In the genomic region with DNA sequence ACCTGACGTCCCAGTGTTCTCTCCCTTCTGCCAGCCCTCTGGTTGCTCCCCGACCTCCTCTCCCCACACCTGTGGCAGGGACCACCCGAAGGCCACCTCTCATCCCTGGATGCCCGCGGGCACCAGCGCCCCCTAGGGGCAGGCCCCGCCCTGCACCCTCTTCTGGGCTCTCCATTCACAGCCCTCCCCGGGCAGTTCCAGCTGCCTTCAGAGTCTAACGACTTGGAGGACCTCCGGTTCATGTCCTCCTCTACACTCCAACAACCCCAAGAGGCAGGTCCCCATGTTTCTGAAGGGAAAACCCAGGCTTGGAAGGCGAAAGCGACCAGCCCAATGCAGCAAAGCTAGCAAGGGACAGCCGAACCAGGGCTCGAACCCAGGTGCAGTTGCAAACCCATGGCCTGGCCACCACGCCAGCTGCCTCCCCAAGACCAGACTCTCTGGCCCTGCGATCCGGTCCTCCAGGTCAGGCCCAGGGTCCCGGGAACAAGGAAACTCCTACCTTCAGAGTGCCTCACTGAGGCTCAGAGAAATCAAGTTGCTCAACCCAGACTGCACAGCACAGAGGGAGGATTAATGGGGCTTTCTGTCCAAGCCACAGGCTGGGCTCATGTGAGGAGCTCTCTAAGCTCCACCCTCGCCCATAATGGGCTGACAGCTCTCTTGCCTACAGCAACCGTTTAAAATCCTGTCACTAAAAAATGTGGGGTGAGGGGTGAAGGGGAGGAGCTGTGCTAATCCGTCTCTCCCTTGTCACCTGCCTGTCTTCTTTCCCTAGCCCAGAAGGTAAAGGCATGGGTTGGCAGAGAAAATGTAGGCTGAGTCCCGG, we compare ENCODE assay signal across 8 cellular contexts.
A peak's percentile ranks its signal among the peaks of the same experiment; 100 is the strongest.
DNase-seq lines count a peak whose midpoint lies in the region; ATAC-seq and TF ChIP-seq lines count a peak whose summit lies in the region.

No MANE protein-coding gene starts in this region.

- TF ChIP-seq POLR2A in IMR-90 (IDR thresholded peaks at IDR 0.05; ENCODE audit: low read depth, low read length), result no peak

- CTCF ChIA-PET in BJ (lab: Yijun Ruan, JAX), result interaction anchor here (0.7 to 10.7 kb wide), 13 partner anchors 8 to 91 kb away, joined by 3 to 252 read pairs (median 3); no protein-coding TSS in a partner anchor
- CTCF ChIA-PET in IMR-90 (lab: Yijun Ruan, JAX), result no interaction called here

- H3K4me3 ChIP-seq in BJ (ENCODE audit: low read depth, low read length) (no peak overlapping the region), IMR-90 (ENCODE audit: insufficient read depth, low read depth, low read length) (no peak overlapping the region), tibial artery (no peak overlapping the region)

- H3K27me3 ChIP-seq in BJ (ENCODE audit: control insufficient read depth, insufficient read depth, low read length), result peaks cover 14% of the 10 kb centered on the region
- H3K27me3 ChIP-seq in IMR-90 (ENCODE audit: control insufficient read depth, insufficient read depth, low read length), result peaks cover 51% of the 10 kb centered on the region
- H3K27me3 ChIP-seq in tibial artery, result peaks cover 0 to 75% of the 10 kb centered on the region in 2 donors

- no peak overlapping the region for H3K9ac ChIP-seq in IMR-90 (ENCODE audit: low read depth, low read length)

- no peak overlapping the region for H3K14ac ChIP-seq in IMR-90 (replicated peaks; ENCODE audit: low read depth, low read length)

- no peak overlapping the region for H2AFZ ChIP-seq in IMR-90 (replicated peaks; ENCODE audit: low read length, poor library complexity)

- no peak overlapping the region for H2BK120ac ChIP-seq in IMR-90 (ENCODE audit: low read depth, low read length)

- H3K4ac ChIP-seq in IMR-90 (ENCODE audit: low read depth, low read length), result no peak overlapping the region

- ATAC-seq in IMR-90 (ENCODE audit: low read depth) (no peak), GM19395 (IDR thresholded peaks at IDR 0.05; ENCODE audit: unreplicated experiment) (no peak), HG03565 (IDR thresholded peaks at IDR 0.05; ENCODE audit: unreplicated experiment) (no peak)

- WGBS in IMR-90 (ENCODE audit: extremely low coverage in 2 of 2, insufficient read length in 1 of 2), 2 experiments, result 11% methylated on average over 4 of the region's 22 CpGs; no CpG with 5 or more reads in 1 of the 2 experiments

- dilution Hi-C loops in IMR-90 (cut with HindIII; ENCODE audit: low sequenced_read_pairs, unreplicated experiment), result no loop called here

- no peaks in the 10 kb centered on the region for H3K9me1 ChIP-seq in IMR-90 (ENCODE audit: insufficient read depth, low read length)

- no peak overlapping the region for H2BK20ac ChIP-seq in IMR-90 (ENCODE audit: low read depth, low read length)

- in situ Hi-C loops in IMR-90 (cut with MboI; ENCODE audit: low sequenced_read_pairs), result no loop called here

- H3K4me1 ChIP-seq in IMR-90 (ENCODE audit: control insufficient read depth, insufficient read depth, low read length), result no peaks in the 10 kb centered on the region; the same call in 1 of the 2 replicates
- peaks cover 0 to 18% (median 11%) of the 10 kb centered on the region in 4 donors for H3K4me1 ChIP-seq in tibial artery

- no peak overlapping the region for H3K56ac ChIP-seq in IMR-90 (ENCODE audit: extremely low read depth, insufficient read depth, low read length)

- no peak overlapping the region for H3K18ac ChIP-seq in IMR-90 (ENCODE audit: low read depth, low read length)

- no peak overlapping the region for H2BK15ac ChIP-seq in IMR-90 (ENCODE audit: low read depth, low read length)

- H3K23ac ChIP-seq in IMR-90 (ENCODE audit: low read depth, low read length), result no peak overlapping the region

- no peak overlapping the region for H3K27ac ChIP-seq in IMR-90 (ENCODE audit: insufficient read depth, low read length)
- H3K27ac ChIP-seq in tibial artery, result no peak overlapping the region

- no peaks in the 10 kb centered on the region for H3K79me1 ChIP-seq in IMR-90 (ENCODE audit: low read depth in 1 of 2, low read length in 2 of 2)

- H2BK5ac ChIP-seq in IMR-90 (ENCODE audit: low read depth, low read length, poor library complexity, severe bottlenecking), result no peak overlapping the region

- BruUV-seq in IMR-90 (replicated peaks; lab: Mats Ljungman, UMichigan), result no TSS peak

- no peak overlapping the region for H4K8ac ChIP-seq in IMR-90 (ENCODE audit: low read depth in 2 of 2, low read length in 2 of 2)

- H3K36me3 ChIP-seq in BJ (ENCODE audit: control insufficient read depth, insufficient read depth, low read length), result no peaks in the 10 kb centered on the region
- no peaks in the 10 kb centered on the region for H3K36me3 ChIP-seq in IMR-90 (ENCODE audit: control insufficient read depth, insufficient read depth, low read length)
- no peaks in the 10 kb centered on the region for H3K36me3 ChIP-seq in tibial artery

- H4K5ac ChIP-seq in IMR-90 (ENCODE audit: low read depth, low read length), result no peak overlapping the region

- no peak overlapping the region for H2AK9ac ChIP-seq in IMR-90 (replicated peaks; ENCODE audit: low read depth, low read length, poor library complexity)

- H2AK5ac ChIP-seq in IMR-90 (ENCODE audit: low read depth, low read length), result no peak overlapping the region

- H4K91ac ChIP-seq in IMR-90 (ENCODE audit: insufficient read depth, low read depth, low read length), result no peak overlapping the region

- DNase-seq in BJ (ENCODE audit: low read depth), result no peak
- DNase-seq in IMR-90, result no peak
- DNase-seq in activated naive CD4-positive, alpha-beta T cell treated with Interleukin-2 at 50 U/mL for 16 hours, result peak; percentile 40
- DNase-seq in iPS-NIHi7 (ENCODE audit: extremely low spot score), result peak; percentile 86
- peak in 1 of 2 donors; percentile 66 for DNase-seq in tibial artery
- DNase-seq in NOMO-1 treated with DMSO at 0.1 percent for 48 hours (lab: John Stamatoyannopoulos, UW; ENCODE audit: unreplicated experiment), result no peak

- peak; percentile 75 for TF ChIP-seq CTCF in BJ (IDR thresholded peaks at IDR 0.05; ENCODE audit: insufficient read depth, low read depth, low read length)
- TF ChIP-seq CTCF in IMR-90 (conservative IDR thresholded peaks at IDR 0.05; ENCODE audit: low read depth, low read length), result peak; percentile 42
- peak; percentile 25 to 35 for TF ChIP-seq CTCF in tibial artery (IDR thresholded peaks at IDR 0.05)

- intact Hi-C loops in IMR-90 (cut with micrococcal nuclease) (no loop called here), tibial artery (cut with DNase I; ENCODE audit: low total_unique reads) (no loop called here)

- no peaks in the 10 kb centered on the region; the same call in 1 of the 2 replicates for H4K20me1 ChIP-seq in IMR-90 (ENCODE audit: insufficient read depth, low read length)

- POLR2A ChIA-PET in BJ (lab: Charles Lee) (no interaction called here), IMR-90 (lab: Charles Lee; ENCODE audit: unreplicated experiment) (interaction anchor here (0.5 kb wide), 1 partner anchor 79 kb away, joined by 3 read pairs; no protein-coding TSS in a partner anchor)

- H3K9me3 ChIP-seq in IMR-90 (ENCODE audit: control insufficient read depth, insufficient read depth, low read length) (no peaks in the 10 kb centered on the region), tibial artery (no peaks in the 10 kb centered on the region)

- no peak for TF ChIP-seq RAD21 in IMR-90 (IDR thresholded peaks at IDR 0.05; ENCODE audit: low read length)

- H3K4me2 ChIP-seq in IMR-90 (ENCODE audit: low read depth, low read length), result no peak overlapping the region

TF ChIP-seq in IMR-90, 13 proteins besides CTCF, POLR2A, EP300 and RAD21:
- TF ChIP-seq MAFK (IDR thresholded peaks at IDR 0.05; ENCODE audit: low read depth, low read length) (no peak), MAZ (IDR thresholded peaks at IDR 0.05; ENCODE audit: borderline replicate concordance, low read depth, low read length) (no peak), SMC3 (IDR thresholded peaks at IDR 0.05; ENCODE audit: low read depth, low read length) (no peak), RCOR1 (IDR thresholded peaks at IDR 0.05; ENCODE audit: insufficient replicate concordance, low read length) (no peak), MXI1 (IDR thresholded peaks at IDR 0.05; ENCODE audit: borderline replicate concordance, low read depth, low read length) (no peak), RFX5 (IDR thresholded peaks at IDR 0.05; ENCODE audit: low read depth, low read length) (no peak), CEBPB (IDR thresholded peaks at IDR 0.05; ENCODE audit: low read depth, low read length) (no peak), FOS (IDR thresholded peaks at IDR 0.05; ENCODE audit: low read depth, low read length) (no peak), CHD1 (IDR thresholded peaks at IDR 0.05; ENCODE audit: low read depth, low read length) (no peak), BHLHE40 (IDR thresholded peaks at IDR 0.05; ENCODE audit: low read depth, low read length) (no peak), NFE2L2 (IDR thresholded peaks at IDR 0.05; ENCODE audit: low read depth, low read length) (no peak)
- TF ChIP-seq, protein P1, sequence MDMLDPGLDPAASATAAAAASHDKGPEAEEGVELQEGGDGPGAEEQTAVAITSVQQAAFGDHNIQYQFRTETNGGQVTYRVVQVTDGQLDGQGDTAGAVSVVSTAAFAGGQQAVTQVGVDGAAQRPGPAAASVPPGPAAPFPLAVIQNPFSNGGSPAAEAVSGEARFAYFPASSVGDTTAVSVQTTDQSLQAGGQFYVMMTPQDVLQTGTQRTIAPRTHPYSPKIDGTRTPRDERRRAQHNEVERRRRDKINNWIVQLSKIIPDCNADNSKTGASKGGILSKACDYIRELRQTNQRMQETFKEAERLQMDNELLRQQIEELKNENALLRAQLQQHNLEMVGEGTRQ (IDR thresholded peaks at IDR 0.05; ENCODE audit: low read depth, low read length), result no peak
- TF ChIP-seq, protein P2, sequence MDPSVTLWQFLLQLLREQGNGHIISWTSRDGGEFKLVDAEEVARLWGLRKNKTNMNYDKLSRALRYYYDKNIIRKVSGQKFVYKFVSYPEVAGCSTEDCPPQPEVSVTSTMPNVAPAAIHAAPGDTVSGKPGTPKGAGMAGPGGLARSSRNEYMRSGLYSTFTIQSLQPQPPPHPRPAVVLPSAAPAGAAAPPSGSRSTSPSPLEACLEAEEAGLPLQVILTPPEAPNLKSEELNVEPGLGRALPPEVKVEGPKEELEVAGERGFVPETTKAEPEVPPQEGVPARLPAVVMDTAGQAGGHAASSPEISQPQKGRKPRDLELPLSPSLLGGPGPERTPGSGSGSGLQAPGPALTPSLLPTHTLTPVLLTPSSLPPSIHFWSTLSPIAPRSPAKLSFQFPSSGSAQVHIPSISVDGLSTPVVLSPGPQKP (IDR thresholded peaks at IDR 0.05; ENCODE audit: borderline replicate concordance, low read depth, low read length), result no peak

Comparison
In these comparisons a context has a peak if more than half of its experiments do, and no peak if none do; other contexts are left out.
1. DNase-seq: peak in activated naive CD4-positive, alpha-beta T cell treated with Interleukin-2 at 50 U/mL for 16 hours (single experiment) and iPS-NIHi7 (single experiment); none in BJ (single experiment), IMR-90 (single experiment) and NOMO-1 treated with DMSO at 0.1 percent for 48 hours (single experiment).
2. Peak in every context shown above with its lines, with median percentiles within 50 percentile points of each other: CTCF ChIP-seq.